In genomic region chr5:178416919-178417318, GRCh38 we compare ENCODE assay signal across 18 cellular contexts.
DNase-seq lines count a peak whose midpoint lies in the region; TF ChIP-seq lines count a peak whose summit lies in the region.
"Had no signal": no experiment of that assay in that cellular context is flagged by ENCODE, and none has a peak within 500 bp of the region (broad histone marks: within the 10 kb centered on the region; RNA-seq: fewer than 3 reads in every experiment).

No MANE protein-coding gene starts in this region.

- H2AFZ ChIP-seq in GM23248 = no peak overlapping the region
- H2AFZ ChIP-seq in smooth muscle cell (ENCODE audit: low read depth) = no peak overlapping the region

- H3K36me3 ChIP-seq in GM23248 (ENCODE audit: low read depth) = no peaks in the 10 kb centered on the region
- no peaks in the 10 kb centered on the region for H3K36me3 ChIP-seq in smooth muscle cell (ENCODE audit: low read depth)
- no peaks in the 10 kb centered on the region for H3K36me3 ChIP-seq in Peyer's patch
- no peaks in the 10 kb centered on the region for H3K36me3 ChIP-seq in ovary
- H3K36me3 ChIP-seq: gastroesophageal sphincter had no signal

- no peak for TF ChIP-seq POLR2A in Peyer's patch (IDR thresholded peaks at IDR 0.05)
- TF ChIP-seq POLR2A in ovary (IDR thresholded peaks at IDR 0.05) = no peak

- no peaks in the 10 kb centered on the region for H3K9me2 ChIP-seq in GM23248 (ENCODE audit: insufficient read depth)

- H3K27ac ChIP-seq in GM23248 = no peak overlapping the region
- peak overlapping the region; percentile 24 for H3K27ac ChIP-seq in smooth muscle cell (ENCODE audit: low read depth)
- no peak overlapping the region for H3K27ac ChIP-seq in Peyer's patch
- no peak overlapping the region for H3K27ac ChIP-seq in ovary
- H3K27ac ChIP-seq: gastroesophageal sphincter, skin epidermis had no signal

- H3K9ac ChIP-seq in GM23248 (no peak overlapping the region), smooth muscle cell (ENCODE audit: low read depth) (no peak overlapping the region)

- WGBS in GM23248 (ENCODE audit: low coverage in 1 of 2, low lambda C conversion rate in 2 of 2, missing lambda C conversion rate in 2 of 2), 2 experiments = 28 to 41% methylated on average over 6 of the region's 6 CpGs
- 37% methylated on average over 6 of the region's 6 CpGs for WGBS in smooth muscle cell (ENCODE audit: low lambda C conversion rate)
- 73 to 83% (median 76%) methylated on average over 6 of the region's 6 CpGs for WGBS in ovary, 3 donors

- TF ChIP-seq CTCF in smooth muscle cell (IDR thresholded peaks at IDR 0.05; ENCODE audit: borderline replicate concordance, insufficient read depth, poor library complexity, severe bottlenecking) (no peak), Peyer's patch (IDR thresholded peaks at IDR 0.05) (no peak), ovary (IDR thresholded peaks at IDR 0.05) (no peak)

- H3K79me2 ChIP-seq in GM23248 (ENCODE audit: insufficient read depth) (no peaks in the 10 kb centered on the region), smooth muscle cell (ENCODE audit: low read depth) (no peaks in the 10 kb centered on the region)

- DNase-seq in GM23248 = peak; percentile 43
- peak; percentile 59 for DNase-seq in SW480 (ENCODE audit: low spot score)
- peak; percentile 11 for DNase-seq in iPS-NIHi7 (ENCODE audit: extremely low spot score)
- DNase-seq in smooth muscle cell (lab: John Stamatoyannopoulos, UW; ENCODE audit: unreplicated experiment) = no peak
- no peak for DNase-seq in Peyer's patch
- DNase-seq in NCI-H146 treated with DMSO at 0.1 percent for 48 hours (lab: John Stamatoyannopoulos, UW; ENCODE audit: unreplicated experiment) = no peak
- no peak for DNase-seq in DMS79 treated with DMSO at 0.1 percent for 48 hours (lab: John Stamatoyannopoulos, UW)
- DNase-seq in ovary = no peak
- DNase-seq: activated CD4-positive, alpha-beta T cell treated with anti-CD3 and anti-CD28 coated beads for 4 hours; activated T-cell treated with anti-CD3 and anti-CD28 coated beads, Interleukin-2, amount 50 U/mL, for 4 hours; amniotic stem cell; left cardiac atrium; naive thymus-derived CD4-positive, alpha-beta T cell; NCI-H2029; NK-92 treated with Interleukin-12 subunit alpha and Interleukin-12 subunit beta, amount 100 ng/mL, for 24 hours; substantia nigra had no signal

- intact Hi-C loops in ovary (cut with DNase I) = no loop called here

- no peak for TF ChIP-seq EP300 in ovary (IDR thresholded peaks at IDR 0.05)

- in situ Hi-C loops in GM23248 (cut with MboI) = no loop called here

- H3K4me1 ChIP-seq in GM23248 (ENCODE audit: insufficient read depth) = no peaks in the 10 kb centered on the region
- H3K4me1 ChIP-seq in smooth muscle cell (ENCODE audit: low read depth) = peaks cover 16% of the 10 kb centered on the region
- no peaks in the 10 kb centered on the region for H3K4me1 ChIP-seq in Peyer's patch
- H3K4me1 ChIP-seq in ovary (ENCODE audit: insufficient read depth) = no peaks in the 10 kb centered on the region
- H3K4me1 ChIP-seq: gastroesophageal sphincter had no signal

- no peaks in the 10 kb centered on the region for H3K27me3 ChIP-seq in GM23248 (replicated peaks; ENCODE audit: insufficient read depth)
- no peaks in the 10 kb centered on the region for H3K27me3 ChIP-seq in smooth muscle cell (ENCODE audit: low read depth)
- no peaks in the 10 kb centered on the region for H3K27me3 ChIP-seq in Peyer's patch
- no peaks in the 10 kb centered on the region for H3K27me3 ChIP-seq in ovary
- H3K27me3 ChIP-seq: gastroesophageal sphincter had no signal

- no peak overlapping the region for H3K4me2 ChIP-seq in GM23248 (ENCODE audit: unreplicated experiment)
- peak overlapping the region; percentile 56 for H3K4me2 ChIP-seq in smooth muscle cell

- H3K9me3 ChIP-seq in GM23248 (ENCODE audit: low read depth) = no peaks in the 10 kb centered on the region
- no peaks in the 10 kb centered on the region for H3K9me3 ChIP-seq in smooth muscle cell (replicated peaks; ENCODE audit: low read depth)
- no peaks in the 10 kb centered on the region for H3K9me3 ChIP-seq in Peyer's patch
- H3K9me3 ChIP-seq in ovary = no peaks in the 10 kb centered on the region
- H3K9me3 ChIP-seq: gastroesophageal sphincter had no signal

- H4K20me1 ChIP-seq in GM23248 (ENCODE audit: insufficient read depth) (no peaks in the 10 kb centered on the region), smooth muscle cell (ENCODE audit: low read depth) (no peaks in the 10 kb centered on the region)

- no peak overlapping the region for H3K4me3 ChIP-seq in GM23248
- H3K4me3 ChIP-seq in smooth muscle cell = no peak overlapping the region
- H3K4me3 ChIP-seq in Peyer's patch = no peak overlapping the region
- no peak overlapping the region for H3K4me3 ChIP-seq in ovary
- H3K4me3 ChIP-seq: gastroesophageal sphincter, skin epidermis had no signal

- H3F3A ChIP-seq in GM23248 (ENCODE audit: insufficient read depth) = no peaks in the 10 kb centered on the region
- no peaks in the 10 kb centered on the region for H3F3A ChIP-seq in smooth muscle cell (ENCODE audit: low read depth)

Comparison
In these comparisons a context has a peak if more than half of its experiments do, and no peak if none do; other contexts are left out.
1. DNase-seq: peak in GM23248 (single experiment), SW480 (single experiment) and iPS-NIHi7 (single experiment); none in smooth muscle cell (single experiment), Peyer's patch (0 of 3), NCI-H146 treated with DMSO at 0.1 percent for 48 hours (single experiment), DMS79 treated with DMSO at 0.1 percent for 48 hours (single experiment) and ovary (0 of 5).